In genomic region chr6:99348823-99349619, GRCh38 we compare ENCODE assay signal across 8 cellular contexts.
DNase-seq lines count a peak whose midpoint lies in the region; ATAC-seq lines count a peak whose summit lies in the region.

No MANE protein-coding gene starts in this region.

- peak; percentile 32 for ATAC-seq in HG03280 (IDR thresholded peaks at IDR 0.05; ENCODE audit: unreplicated experiment)

- no peaks in the 10 kb centered on the region for H3K9me3 ChIP-seq in adipocyte (ENCODE audit: control insufficient read depth, low read length)
- H3K9me3 ChIP-seq in stomach smooth muscle (ENCODE audit: control insufficient read depth in 2 of 2, low read length in 2 of 2): no peaks in the 10 kb centered on the region

- H3K4me1 ChIP-seq in adipocyte (ENCODE audit: control insufficient read depth, insufficient read depth, low read length) (peaks cover 2% of the 10 kb centered on the region), stomach smooth muscle (ENCODE audit: control insufficient read depth, insufficient read depth, low read length) (peaks cover 15% of the 10 kb centered on the region)

- H3K27ac ChIP-seq in stomach smooth muscle (ENCODE audit: low read length): peak overlapping the region; percentile 91

- H3K27me3 ChIP-seq in adipocyte (replicated peaks; ENCODE audit: control insufficient read depth, insufficient read depth, low read length) (peaks cover 40% of the 10 kb centered on the region), stomach smooth muscle (ENCODE audit: control insufficient read depth in 1 of 2, insufficient read depth in 2 of 2, low read length in 2 of 2) (peaks cover 0 to 4% of the 10 kb centered on the region in 2 donors)

- H3K36me3 ChIP-seq in adipocyte (ENCODE audit: control insufficient read depth, insufficient read depth, low read length, severe bottlenecking): no peaks in the 10 kb centered on the region
- H3K36me3 ChIP-seq in stomach smooth muscle (ENCODE audit: control insufficient read depth in 2 of 2, insufficient read depth in 2 of 2, low read length in 2 of 2): no peaks in the 10 kb centered on the region

- H3K4me3 ChIP-seq in adipocyte (ENCODE audit: low read length): peak overlapping the region; percentile 74
- peak overlapping the region; percentile 81 to 88 for H3K4me3 ChIP-seq in stomach smooth muscle (ENCODE audit: low read length in 2 of 2)

- peak; percentile 21 to 28 for DNase-seq in SHP77 (lab: John Stamatoyannopoulos, UW)
- DNase-seq in SHP77 treated with DMSO at 0.1 percent for 48 hours (lab: John Stamatoyannopoulos, UW): no peak
- DNase-seq in adipocyte (ENCODE audit: low read depth): peak; percentile 64
- DNase-seq in iPS-NIHi7 (ENCODE audit: extremely low spot score): peak; percentile 54
- no peak for DNase-seq in Kasumi-1 (lab: John Stamatoyannopoulos, UW)
- no peak for DNase-seq in NCI-H2107 treated with DMSO at 0.1 percent for 48 hours (lab: John Stamatoyannopoulos, UW; ENCODE audit: unreplicated experiment)

- no peak overlapping the region for H3K9ac ChIP-seq in adipocyte (ENCODE audit: low read length)
- H3K9ac ChIP-seq in stomach smooth muscle (ENCODE audit: low read length in 2 of 2): peak overlapping the region; percentile 83 to 94

Comparison
In these comparisons a context has a peak if more than half of its experiments do, and no peak if none do; other contexts are left out.
1. DNase-seq: peak in SHP77 (2 of 2), adipocyte (single experiment) and iPS-NIHi7 (single experiment); none in SHP77 treated with DMSO at 0.1 percent for 48 hours (single experiment), Kasumi-1 (0 of 2) and NCI-H2107 treated with DMSO at 0.1 percent for 48 hours (single experiment).